8 cellular contexts compared by ENCODE assay signal in genomic region chr10:34813626-34814227, GRCh38. TPM values are rescaled to one million over a fixed set of nuclear protein-coding genes. Genes with fewer than 3 reads are reported as not detected.
A peak's percentile ranks its signal among the peaks of the same experiment; 100 is the strongest.
DNase-seq lines count a peak whose midpoint lies in the region; ATAC-seq and TF ChIP-seq lines count a peak whose summit lies in the region.

No MANE protein-coding gene starts in this region.

- peak overlapping the region; percentile 86 for H3K4me3 ChIP-seq in HAP-1
- H3K4me3 ChIP-seq in fibroblast of villous mesenchyme (ENCODE audit: low read depth, low read length): peak overlapping the region; percentile 75
- H3K4me3 ChIP-seq in parathyroid adenoma (ENCODE audit: low read depth, low read length): peak overlapping the region; percentile 81

- H3K9me3 Mint-ChIP-seq in CD14-positive monocyte: peaks cover 0 to 12% (median 4%) of the 10 kb centered on the region in 7 donors

- H3K27me3 ChIP-seq in HAP-1 (ENCODE audit: low read depth) (no peaks in the 10 kb centered on the region), parathyroid adenoma (ENCODE audit: control insufficient read depth, insufficient read depth, low read length) (no peaks in the 10 kb centered on the region)

- H2AFZ ChIP-seq in parathyroid adenoma: peak overlapping the region; percentile 74

- ATAC-seq in T-helper 17 cell (no peak), HG03135 (IDR thresholded peaks at IDR 0.05; ENCODE audit: unreplicated experiment) (no peak)

- DNase-seq in HAP-1 (ENCODE audit: low spot score in 2 of 2) (peak in 1 of 2 experiments; percentile 15), T-helper 17 cell (no peak), fibroblast of villous mesenchyme (ENCODE audit: low read depth) (peak; percentile 48), CD14-positive monocyte (ENCODE audit: low spot score) (no peak)
- no peak for DNase-seq in stimulated activated CD4-positive, alpha-beta T cell treated with anti-CD3 and anti-CD28 coated beads, Interleukin-2, amount 100 ng/mL, for 48 hours
- no peak for DNase-seq in stimulated activated naive CD4-positive, alpha-beta T cell treated with Interleukin-2 at 50 U/mL for 16 hours (lab: John Stamatoyannopoulos, UW)

- H3K27ac ChIP-seq in parathyroid adenoma: no peak overlapping the region

- TF ChIP-seq CTCF in fibroblast of villous mesenchyme (IDR thresholded peaks at IDR 0.05; ENCODE audit: insufficient read depth, low read depth, low read length) (no peak), parathyroid adenoma (IDR thresholded peaks at IDR 0.05) (no peak), CD14-positive monocyte (IDR thresholded peaks at IDR 0.05) (no peak)

- in situ Hi-C loops in HAP-1 (cut with MboI; ENCODE audit: low sequenced_read_pairs): no loop called here

- peaks cover 9% of the 10 kb centered on the region for H3K4me1 ChIP-seq in HAP-1
- H3K4me1 ChIP-seq in parathyroid adenoma: peaks cover 8% of the 10 kb centered on the region

- H3K27ac Mint-ChIP-seq in T-helper 17 cell: no peak overlapping the region
- H3K27ac Mint-ChIP-seq in CD14-positive monocyte: no peak overlapping the region

- intact Hi-C loops in CD14-positive monocyte (cut with micrococcal nuclease): no loop called here

- peaks cover 23% of the 10 kb centered on the region for H3K79me2 ChIP-seq in parathyroid adenoma

- H3K36me3 ChIP-seq in HAP-1 (replicated peaks): no peaks in the 10 kb centered on the region
- H3K36me3 ChIP-seq in parathyroid adenoma (ENCODE audit: control insufficient read depth, insufficient read depth, low read length): no peaks in the 10 kb centered on the region

- H3K9me3 ChIP-seq in HAP-1 (no peaks in the 10 kb centered on the region), T-helper 17 cell (ENCODE audit: control insufficient read depth, low read length, poor library complexity, severe bottlenecking) (no peaks in the 10 kb centered on the region), parathyroid adenoma (ENCODE audit: control insufficient read depth, low read length) (no peaks in the 10 kb centered on the region)

- no peak overlapping the region for H3K9ac ChIP-seq in parathyroid adenoma

- peaks cover 2% of the 10 kb centered on the region for H3K36me3 Mint-ChIP-seq in T-helper 17 cell (ENCODE audit: low read depth)
- no peaks in the 10 kb centered on the region for H3K36me3 Mint-ChIP-seq in CD14-positive monocyte

- peak overlapping the region; percentile 66 for H3K4me3 Mint-ChIP-seq in T-helper 17 cell
- peak overlapping the region in 1 of 2 donors; percentile 74 for H3K4me3 Mint-ChIP-seq in CD14-positive monocyte

- H3K4me1 Mint-ChIP-seq in T-helper 17 cell (peaks cover 15% of the 10 kb centered on the region), CD14-positive monocyte (no peaks in the 10 kb centered on the region)

- H3K27me3 Mint-ChIP-seq in T-helper 17 cell (peaks cover 80% of the 10 kb centered on the region), CD14-positive monocyte (ENCODE audit: low read depth in 3 of 3) (peaks cover 61 to 84% (median 75%) of the 10 kb centered on the region in 3 donors)

- H3K4me2 ChIP-seq in parathyroid adenoma (ENCODE audit: low read length): peak overlapping the region; percentile 57

RNA-seq across cellular contexts. Expression of gene PARD3, which starts 1.4 kb away (rescaled TPM):
- 1 to 10 TPM in 1 of 2 donors, under 1 TPM in 1; 0.32 to 8.2 TPM for total RNA-seq in T-helper 17 cell
- 38.7 and 44.0 TPM in 2 replicates for total RNA-seq in fibroblast of villous mesenchyme
- under 1 TPM in 1 of 2 donors, not detected in 1; 0.51 TPM for polyA plus RNA-seq in CD14-positive monocyte
